8 cellular contexts compared by ENCODE assay signal in genomic region chr15:90571063-90571541, GRCh38. TPM values are rescaled to one million over a fixed set of nuclear protein-coding genes. Genes with fewer than 3 reads are reported as not detected.
DNase-seq lines count a peak whose midpoint lies in the region; ATAC-seq and TF ChIP-seq lines count a peak whose summit lies in the region.

No MANE protein-coding gene starts in this region.

- no peaks in the 10 kb centered on the region for H3K36me3 Mint-ChIP-seq in natural killer cell

- TF ChIP-seq POLR2A in breast epithelium (IDR thresholded peaks at IDR 0.05) = no peak

- intact Hi-C loops in breast epithelium (cut with DNase I; ENCODE audit: low total_unique reads) (no loop called here), natural killer cell (cut with micrococcal nuclease) (no loop called here), PC-9 (cut with micrococcal nuclease; ENCODE audit: unreplicated experiment) (no loop called here)

- peak overlapping the region in 1 of 2 donors; percentile 27 for H3K27ac ChIP-seq in breast epithelium
- H3K27ac ChIP-seq in PC-9 = no peak overlapping the region

- no peaks in the 10 kb centered on the region for H4K20me1 ChIP-seq in PC-9 (ENCODE audit: insufficient read depth)

- H3K9me3 ChIP-seq in breast epithelium (no peaks in the 10 kb centered on the region), PC-9 (ENCODE audit: insufficient read depth, low read depth) (no peaks in the 10 kb centered on the region)

- H2AFZ ChIP-seq in PC-9 = no peak overlapping the region

- no peaks in the 10 kb centered on the region for H3K27me3 Mint-ChIP-seq in natural killer cell (ENCODE audit: low read depth in 2 of 2)

- H3K9me2 ChIP-seq in PC-9 (ENCODE audit: insufficient read depth) = no peaks in the 10 kb centered on the region

- CTCF ChIA-PET in PC-9 (lab: Charles Lee) = no interaction called here

- H3K27ac Mint-ChIP-seq in natural killer cell = peak overlapping the region; percentile 72 to 92

- no peak overlapping the region for H3K4me2 ChIP-seq in PC-9

- no peaks in the 10 kb centered on the region for H3K4me1 ChIP-seq in breast epithelium
- no peaks in the 10 kb centered on the region for H3K4me1 ChIP-seq in PC-9 (replicated peaks; ENCODE audit: insufficient read depth)

- peaks cover 68 to 75% of the 10 kb centered on the region in 2 donors for H3K4me1 Mint-ChIP-seq in natural killer cell

- no peaks in the 10 kb centered on the region; the same call in 1 of the 2 replicates for H3F3A ChIP-seq in PC-9 (ENCODE audit: insufficient read depth, low read depth)

- POLR2A ChIA-PET in PC-9 (lab: Charles Lee; ENCODE audit: unreplicated experiment) = no interaction called here

- peak; percentile 53 for ATAC-seq in GM18498 (IDR thresholded peaks at IDR 0.05; ENCODE audit: unreplicated experiment)
- ATAC-seq in HG03442 (IDR thresholded peaks at IDR 0.05; ENCODE audit: unreplicated experiment) = peak; percentile 64
- peak; percentile 28 to 67 (median 32) for ATAC-seq in natural killer cell
- ATAC-seq in HG03108 (IDR thresholded peaks at IDR 0.05; ENCODE audit: unreplicated experiment) = no peak

- TF ChIP-seq CTCF in breast epithelium (IDR thresholded peaks at IDR 0.05) = no peak
- TF ChIP-seq CTCF in natural killer cell (IDR thresholded peaks at IDR 0.05) = no peak
- no peak for TF ChIP-seq CTCF in PC-9 (conservative IDR thresholded peaks at IDR 0.05)

- no peaks in the 10 kb centered on the region for H3K79me2 ChIP-seq in PC-9 (ENCODE audit: low read depth)

- H3K4me3 Mint-ChIP-seq in natural killer cell = peak overlapping the region; percentile 63

- DNase-seq in breast epithelium (ENCODE audit: low spot score in 2 of 2) = peak; percentile 46 to 60
- no peak for DNase-seq in natural killer cell
- DNase-seq in COR-L47 (lab: John Stamatoyannopoulos, UW) = no peak
- DNase-seq in T1000 (lab: John Stamatoyannopoulos, UW) = no peak
- DNase-seq in PC-9 = no peak

- H3K9me3 Mint-ChIP-seq in natural killer cell = no peaks in the 10 kb centered on the region

- H3K36me3 ChIP-seq in breast epithelium = no peaks in the 10 kb centered on the region
- H3K36me3 ChIP-seq in PC-9 (ENCODE audit: low read depth) = no peaks in the 10 kb centered on the region

- BruUV-seq in PC-9 (replicated peaks; lab: Mats Ljungman, UMichigan) = no TSS peak

- H3K27me3 ChIP-seq in breast epithelium (no peaks in the 10 kb centered on the region), PC-9 (ENCODE audit: insufficient read depth, low read depth) (no peaks in the 10 kb centered on the region)

- H3K4me3 ChIP-seq in breast epithelium (no peak overlapping the region), PC-9 (no peak overlapping the region)

RNA-seq across cellular contexts. Expression of gene CRTC3, which starts 41.4 kb away (rescaled TPM):
- total RNA-seq in breast epithelium (10 to 100 TPM; 29.4 to 40.6 (median 36.2) TPM), natural killer cell (100 to 1,000 TPM in 1 of 3 donors, 10 to 100 TPM in 2; 68.8 to 101 (median 92.4) TPM), PC-9 (2021) (18.6 and 22.4 TPM in 2 replicates)

Comparison
In these comparisons a context has a peak if more than half of its experiments do, and no peak if none do; other contexts are left out.
1. DNase-seq: peak in breast epithelium (2 of 2); none in natural killer cell (single experiment), COR-L47 (single experiment), T1000 (single experiment) and PC-9 (0 of 2).